Comparison of ENCODE assay signal across 8 cellular contexts in the genomic region with DNA sequence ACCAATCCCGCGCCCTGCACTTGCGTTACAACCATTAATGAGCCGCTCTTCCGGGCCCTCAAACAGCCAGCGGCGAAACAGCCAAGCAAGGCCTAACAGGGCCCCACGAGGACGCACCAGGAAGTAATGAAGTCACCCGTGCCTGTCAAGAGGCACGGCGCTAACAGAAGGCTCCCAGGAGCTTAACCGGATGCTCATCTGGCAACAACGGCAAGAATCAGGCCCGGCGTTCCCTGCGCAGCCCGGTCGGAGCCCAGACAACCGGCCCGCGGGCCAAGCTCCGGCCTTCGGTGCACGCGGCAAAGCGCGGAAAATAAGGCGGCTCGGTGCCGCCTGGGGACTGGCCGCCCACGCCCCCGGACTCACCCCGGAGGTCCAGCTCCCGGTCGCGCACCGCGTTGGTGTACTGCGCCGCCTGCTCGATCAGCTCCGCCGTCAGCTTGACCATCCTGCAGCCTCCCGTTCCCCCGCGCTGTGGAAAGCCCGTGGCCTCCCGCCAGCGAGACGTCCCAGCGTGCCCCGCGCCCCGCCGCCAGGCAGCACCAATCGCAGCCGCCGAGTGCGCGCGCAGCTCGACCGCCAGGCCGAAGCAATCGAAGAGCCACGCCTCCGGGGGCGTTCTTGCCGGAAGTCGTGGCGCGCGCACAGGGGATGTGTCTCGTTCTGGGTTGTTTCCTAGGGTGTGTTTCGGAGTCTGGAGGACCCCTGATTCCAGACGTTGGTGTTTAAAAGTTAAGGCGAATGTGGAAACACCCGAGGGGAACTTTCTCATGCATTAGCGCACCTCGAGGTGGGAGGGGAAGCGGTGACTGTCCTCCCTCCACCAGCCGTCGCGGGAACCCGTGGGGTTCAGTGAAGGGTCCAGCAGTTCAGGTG. TPM values are rescaled to one million over a fixed set of nuclear protein-coding genes. Genes with fewer than 3 reads are reported as not detected.
DNase-seq lines count a peak whose midpoint lies in the region; ATAC-seq, FAIRE-seq and TF ChIP-seq lines count a peak whose summit lies in the region.

A gene (minus strand): TSS at position 518 of the 876 bp plus-strand sequence. CDS start 70 bp downstream, at position 448.

- H3K27me3 Mint-ChIP-seq in activated naive CD8-positive, alpha-beta T cell treated with anti-CD3 and anti-CD28 coated beads, Interleukin-2, amount 10 ng/mL, durations not matched to agents 7 days and 5 days: no peaks in the 10 kb centered on the region

- TF ChIP-seq POLR2A in thyroid gland (IDR thresholded peaks at IDR 0.05): peak; percentile 30 to 81

- peak within 1 kb of the TSS; percentile 89 for H2AFZ ChIP-seq in SU-DHL-6 (ENCODE audit: low read depth, low read length, severe bottlenecking)

- H3K4me2 ChIP-seq in SU-DHL-6 (ENCODE audit: low read depth, low read length, poor library complexity, severe bottlenecking): peak within 1 kb of the TSS; percentile 97

- no peaks in the 10 kb centered on the region for H3K9me3 Mint-ChIP-seq in activated naive CD8-positive, alpha-beta T cell treated with anti-CD3 and anti-CD28 coated beads, Interleukin-2, amount 10 ng/mL, durations not matched to agents 7 days and 5 days

- H3K4me3 ChIP-seq in GM12865 (ENCODE audit: low read depth, low read length) (peak within 1 kb of the TSS; percentile 100), SU-DHL-6 (ENCODE audit: insufficient read depth, low read length, poor library complexity, severe bottlenecking) (peak within 1 kb of the TSS; percentile 90), pancreas (peak within 1 kb of the TSS; percentile 68 to 96 (median 88)), thyroid gland (replicated peaks in 1 of 3) (peak within 1 kb of the TSS; percentile 56 to 80 (median 76))

- 0 to 1% methylated on average over 68 to 87 of the region's 87 CpGs for WGBS in pancreas, 2 donors
- 0% methylated on average over 35 to 49 of the region's 87 CpGs for WGBS in thyroid gland, 2 donors

- POLR2A ChIA-PET in activated naive CD8-positive, alpha-beta T cell treated with anti-CD3 and anti-CD28 coated beads, Interleukin-2, amount 10 ng/mL, durations not matched to agents 7 days and 5 days (lab: Charles Lee): interaction anchor here (0.6 to 4.1 kb wide), 25 partner anchors 8 to 693 kb away, joined by 3 to 29 read pairs (median 5); a partner anchor contains a TSS

- DNase-seq in GM12865 (ENCODE audit: low read depth) (peak; percentile 98), NCI-H1417 (lab: John Stamatoyannopoulos, UW) (peak; percentile 97 to 99 (median 97)), Right ventricle myocardium inferior (ENCODE audit: missing footprints) (peak; percentile 100), pancreas (peak; percentile 97 to 100 (median 98)), thyroid gland (peak; percentile 99)
- DNase-seq in activated naive CD8-positive, alpha-beta T cell treated with anti-CD3 and anti-CD28 coated beads, Interleukin-2, amount 10 ng/mL, durations not matched to agents 7 days and 5 days: peak; percentile 98

- peak within 1 kb of the TSS; percentile 91 for H3K4me3 Mint-ChIP-seq in activated naive CD8-positive, alpha-beta T cell treated with anti-CD3 and anti-CD28 coated beads, Interleukin-2, amount 10 ng/mL, durations not matched to agents 7 days and 5 days

- intact Hi-C loops in Right ventricle myocardium inferior (cut with DNase I) (loop anchor here (2.0 kb wide), 1 partner anchor 358 kb away; a partner anchor contains a TSS), pancreas (cut with DNase I) (no loop called here), thyroid gland (cut with DNase I) (no loop called here)

- H3K27ac ChIP-seq in SU-DHL-6 (ENCODE audit: low read depth, low read length) (peak within 1 kb of the TSS; percentile 82), pancreas (peak within 1 kb of the TSS; percentile 89 to 95 (median 92)), thyroid gland (peak within 1 kb of the TSS; percentile 83 to 90 (median 85))

- peaks cover 51% of the 10 kb centered on the region for H3K79me2 ChIP-seq in SU-DHL-6 (ENCODE audit: insufficient read depth, low read length)

- no peaks in the 10 kb centered on the region for H3K27me3 ChIP-seq in SU-DHL-6 (ENCODE audit: low read length)
- no peaks in the 10 kb centered on the region for H3K27me3 ChIP-seq in pancreas
- H3K27me3 ChIP-seq in thyroid gland: no peaks in the 10 kb centered on the region

- no peak for FAIRE-seq in pancreas (lab: Jason Lieb, UNC)

- H3K36me3 ChIP-seq in SU-DHL-6 (ENCODE audit: low read length): peaks cover 18% of the 10 kb centered on the region
- no peaks in the 10 kb centered on the region for H3K36me3 ChIP-seq in pancreas
- H3K36me3 ChIP-seq in thyroid gland: no peaks in the 10 kb centered on the region

- H3K27ac Mint-ChIP-seq in activated naive CD8-positive, alpha-beta T cell treated with anti-CD3 and anti-CD28 coated beads, Interleukin-2, amount 10 ng/mL, durations not matched to agents 7 days and 5 days: peak within 1 kb of the TSS; percentile 89

- H3K9me2 ChIP-seq in SU-DHL-6 (replicated peaks; ENCODE audit: insufficient read depth, low read length): no peaks in the 10 kb centered on the region

- H3F3A ChIP-seq in SU-DHL-6 (ENCODE audit: insufficient read depth): peaks cover 29% of the 10 kb centered on the region

- H4K20me1 ChIP-seq in SU-DHL-6 (ENCODE audit: low read depth, low read length): peaks cover 24% of the 10 kb centered on the region

- TF ChIP-seq CTCF in GM12865 (IDR thresholded peaks at IDR 0.05; ENCODE audit: insufficient read depth, low read depth, low read length, missing control alignments): no peak
- TF ChIP-seq CTCF in SU-DHL-6 (IDR thresholded peaks at IDR 0.05; ENCODE audit: insufficient read depth, low read length, poor library complexity, severe bottlenecking): no peak
- TF ChIP-seq CTCF in pancreas (IDR thresholded peaks at IDR 0.05): no peak
- TF ChIP-seq CTCF in thyroid gland (IDR thresholded peaks at IDR 0.05): peak in 1 of 6 experiments; percentile 29

- H3K9ac ChIP-seq in SU-DHL-6 (ENCODE audit: low read length): peak within 1 kb of the TSS; percentile 89

- H3K36me3 Mint-ChIP-seq in activated naive CD8-positive, alpha-beta T cell treated with anti-CD3 and anti-CD28 coated beads, Interleukin-2, amount 10 ng/mL, durations not matched to agents 7 days and 5 days: peaks cover 15% of the 10 kb centered on the region

- peaks cover 0 to 15% (median 11%) of the 10 kb centered on the region in 3 donors for H3K4me1 ChIP-seq in pancreas
- H3K4me1 ChIP-seq in thyroid gland: peaks cover 12 to 20% of the 10 kb centered on the region in 2 donors

- peaks cover 40% of the 10 kb centered on the region for H3K4me1 Mint-ChIP-seq in activated naive CD8-positive, alpha-beta T cell treated with anti-CD3 and anti-CD28 coated beads, Interleukin-2, amount 10 ng/mL, durations not matched to agents 7 days and 5 days

- H3K9me3 ChIP-seq in SU-DHL-6 (ENCODE audit: insufficient read depth, low read length) (peaks cover 7% of the 10 kb centered on the region; the same call in 1 of the 2 replicates), pancreas (no peaks in the 10 kb centered on the region), thyroid gland (no peaks in the 10 kb centered on the region)

- ATAC-seq in HG02759 (IDR thresholded peaks at IDR 0.05; ENCODE audit: unreplicated experiment) (peak; percentile 86), Right ventricle myocardium inferior (peak; percentile 96), pancreas (peak; percentile 92 to 97 (median 94))
- peak; percentile 84 for ATAC-seq in activated naive CD8-positive, alpha-beta T cell treated with anti-CD3 and anti-CD28 coated beads, Interleukin-2, amount 10 ng/mL, durations not matched to agents 7 days and 5 days (ENCODE audit: low read depth)

RNA-seq across cellular contexts. Expression of the gene that starts here (rescaled TPM):
- total RNA-seq in activated naive CD8-positive, alpha-beta T cell treated with anti-CD3 and anti-CD28 coated beads, Interleukin-2, amount 10 ng/mL, durations not matched to agents 7 days and 5 days: 100 to 1,000 TPM; 121 TPM
- total RNA-seq in Right ventricle myocardium inferior (30.4 TPM), pancreas (10 to 100 TPM; 16.7 to 25.4 (median 22.5) TPM), thyroid gland (100 to 1,000 TPM in 1 of 4 donors, 10 to 100 TPM in 3; 34.8 to 111 (median 71.1) TPM)
- 10 to 100 TPM; 27.2 to 37.2 TPM for polyA plus RNA-seq in pancreas

Comparison
In these comparisons a context has a peak if more than half of its experiments do, and no peak if none do; other contexts are left out.
1. Peak in every context shown above with its lines: DNase-seq, ATAC-seq, H3K4me3 ChIP-seq and H3K27ac ChIP-seq.